ENCODE assay signal across 8 cellular contexts in the genomic region with DNA sequence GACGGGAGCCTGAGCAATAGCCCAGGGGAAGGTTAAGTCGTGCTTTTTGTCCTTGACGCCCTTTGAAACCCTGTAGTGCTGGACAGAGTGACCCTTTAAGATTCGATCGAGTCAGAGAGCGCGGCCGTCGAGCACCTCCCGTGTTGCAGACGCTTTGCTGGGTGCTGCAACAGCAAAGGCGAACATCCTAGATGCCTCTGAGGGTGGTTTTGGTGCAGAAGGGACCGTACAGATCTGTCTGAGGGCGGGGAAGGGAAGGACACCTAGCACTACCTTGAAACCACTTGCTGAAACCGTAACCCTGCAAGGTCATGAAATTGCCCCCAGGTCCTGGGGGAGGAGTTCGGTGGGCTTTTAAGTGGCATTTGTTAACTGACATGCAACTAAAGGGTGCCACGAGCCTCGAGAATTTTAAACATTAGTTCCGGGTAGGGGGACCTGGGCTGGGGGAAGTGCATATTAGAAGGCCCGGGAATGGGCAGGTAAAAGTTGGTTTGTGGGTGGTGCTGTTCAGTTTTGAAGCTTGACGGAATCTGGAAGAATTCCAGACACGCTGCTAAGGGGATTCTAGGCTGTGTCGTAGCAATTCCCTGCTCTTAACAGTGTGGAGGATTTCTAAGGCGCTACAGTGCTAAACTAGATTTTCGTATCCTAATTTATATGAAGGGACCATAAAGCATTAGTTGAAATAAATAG. TPM values are rescaled to one million over a fixed set of nuclear protein-coding genes. Genes with fewer than 3 reads are reported as not detected.
A peak's percentile ranks its signal among the peaks of the same experiment; 100 is the strongest.
DNase-seq lines count a peak whose midpoint lies in the region; ATAC-seq and TF ChIP-seq lines count a peak whose summit lies in the region.

No MANE protein-coding gene starts in this region.

- no peaks in the 10 kb centered on the region for H3K27me3 Mint-ChIP-seq in WTC11 (ENCODE audit: low read depth)

- POLR2A ChIA-PET in WTC11 (lab: Charles Lee): interaction anchor here (0.7 to 1.7 kb wide), 3 partner anchors 9 to 32 kb away, joined by 3 to 15 read pairs (median 3); partner anchors contain the start of gene TAF3

- CTCF ChIA-PET in WTC11 (lab: Charles Lee): interaction anchor here (1.1 to 1.5 kb wide), 4 partner anchors 29 to 263 kb away, joined by 3 to 9 read pairs (median 6); partner anchors contain the start of gene TAF3

- H3K9me3 ChIP-seq in BE2C (no peaks in the 10 kb centered on the region), hepatocyte (ENCODE audit: low read depth) (no peaks in the 10 kb centered on the region)

- H3K4me1 ChIP-seq in BE2C (no peaks in the 10 kb centered on the region; the same call in 1 of the 2 replicates), hepatocyte (ENCODE audit: insufficient read depth) (peaks cover 23% of the 10 kb centered on the region)

- peak overlapping the region; percentile 77 for H3K27ac Mint-ChIP-seq in WTC11

- peak overlapping the region; percentile 92 for H3K4me2 ChIP-seq in hepatocyte

- TF ChIP-seq CTCF in BE2C (IDR thresholded peaks at IDR 0.05; ENCODE audit: low read depth, low read length) (no peak), WTC11 (IDR thresholded peaks at IDR 0.05) (no peak), hepatocyte (IDR thresholded peaks at IDR 0.05; ENCODE audit: poor library complexity) (no peak)

- H3K27me3 ChIP-seq in BE2C: no peaks in the 10 kb centered on the region
- H3K27me3 ChIP-seq in hepatocyte: no peaks in the 10 kb centered on the region

- peaks cover 48% of the 10 kb centered on the region for H4K20me1 ChIP-seq in hepatocyte (ENCODE audit: insufficient read depth, poor library complexity, severe bottlenecking)

- DNase-seq in BE2C: no peak
- DNase-seq in WTC11 (ENCODE audit: low spot score): no peak
- DNase-seq in hepatocyte (ENCODE audit: low spot score): peak; percentile 38
- DNase-seq in stimulated activated naive CD8-positive, alpha-beta T cell treated with anti-CD3 and anti-CD28 coated beads, Interleukin-15, Interleukin-2, amounts not matched to agents 100 U/mL and 50 U/mL, for 24 hours: peak; percentile 7
- DNase-seq in ureter (ENCODE audit: low spot score): no peak
- no peak for DNase-seq in globus pallidus (ENCODE audit: low spot score)

- H3K9me3 Mint-ChIP-seq in WTC11: no peaks in the 10 kb centered on the region

- 2% methylated on average over 25 of the region's 25 CpGs for WGBS in hepatocyte (ENCODE audit: low lambda C conversion rate, missing lambda C conversion rate)

- peaks cover 97% of the 10 kb centered on the region for H3K79me2 ChIP-seq in hepatocyte

- H3K27ac ChIP-seq in hepatocyte: peak overlapping the region; percentile 76

- peaks cover 7% of the 10 kb centered on the region for H3K36me3 Mint-ChIP-seq in WTC11

- H3K4me3 Mint-ChIP-seq in WTC11: no peak overlapping the region

- no peaks in the 10 kb centered on the region for H3K9me2 ChIP-seq in hepatocyte (replicated peaks; ENCODE audit: insufficient read depth)

- ATAC-seq in GM18873 (IDR thresholded peaks at IDR 0.05; ENCODE audit: low FRiP score, unreplicated experiment): peak; percentile 11
- ATAC-seq in HG03108 (IDR thresholded peaks at IDR 0.05; ENCODE audit: unreplicated experiment): peak; percentile 10
- peak; percentile 1 for ATAC-seq in WTC11
- no peak for ATAC-seq in stimulated activated naive CD8-positive, alpha-beta T cell treated with anti-CD3 and anti-CD28 coated beads, Interleukin-15, Interleukin-2, amounts not matched to agents 100 U/mL and 50 U/mL, for 24 hours

- H3K4me1 Mint-ChIP-seq in WTC11: peaks cover 22% of the 10 kb centered on the region

- H3K4me3 ChIP-seq in BE2C (ENCODE audit: low read depth, low read length) (peak overlapping the region; percentile 69), hepatocyte (peak overlapping the region; percentile 91)

- H3K36me3 ChIP-seq in BE2C (peaks cover 17% of the 10 kb centered on the region), hepatocyte (replicated peaks; ENCODE audit: insufficient read depth, low read depth) (no peaks in the 10 kb centered on the region)

- H2AFZ ChIP-seq in hepatocyte: peak overlapping the region; percentile 57

TF ChIP-seq in WTC11, 78 proteins besides CTCF, POLR2A, EP300 and RAD21 (continues in another document):
- TF ChIP-seq, protein P1, sequence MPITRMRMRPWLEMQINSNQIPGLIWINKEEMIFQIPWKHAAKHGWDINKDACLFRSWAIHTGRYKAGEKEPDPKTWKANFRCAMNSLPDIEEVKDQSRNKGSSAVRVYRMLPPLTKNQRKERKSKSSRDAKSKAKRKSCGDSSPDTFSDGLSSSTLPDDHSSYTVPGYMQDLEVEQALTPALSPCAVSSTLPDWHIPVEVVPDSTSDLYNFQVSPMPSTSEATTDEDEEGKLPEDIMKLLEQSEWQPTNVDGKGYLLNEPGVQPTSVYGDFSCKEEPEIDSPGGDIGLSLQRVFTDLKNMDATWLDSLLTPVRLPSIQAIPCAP (CRISPR knock-in tag; IDR thresholded peaks at IDR 0.05): no peak
- TF ChIP-seq ZNF219 (CRISPR knock-in tag; IDR thresholded peaks at IDR 0.05; ENCODE audit: borderline replicate concordance): no peak
- TF ChIP-seq STAT6 (CRISPR knock-in tag; conservative IDR thresholded peaks at IDR 0.05; ENCODE audit: low read depth): no peak
- TF ChIP-seq JUN (CRISPR knock-in tag; IDR thresholded peaks at IDR 0.05): no peak
- TF ChIP-seq NR2C2 (CRISPR knock-in tag; IDR thresholded peaks at IDR 0.05): no peak
- no peak for TF ChIP-seq NFATC4 (CRISPR knock-in tag; IDR thresholded peaks at IDR 0.05)
- no peak for TF ChIP-seq FOXK1 (CRISPR knock-in tag; IDR thresholded peaks at IDR 0.05)
- no peak for TF ChIP-seq TCF7 (CRISPR knock-in tag; IDR thresholded peaks at IDR 0.05; ENCODE audit: low read depth)
- no peak for TF ChIP-seq ZNF232 (CRISPR knock-in tag; IDR thresholded peaks at IDR 0.05)
- TF ChIP-seq, protein P2, sequence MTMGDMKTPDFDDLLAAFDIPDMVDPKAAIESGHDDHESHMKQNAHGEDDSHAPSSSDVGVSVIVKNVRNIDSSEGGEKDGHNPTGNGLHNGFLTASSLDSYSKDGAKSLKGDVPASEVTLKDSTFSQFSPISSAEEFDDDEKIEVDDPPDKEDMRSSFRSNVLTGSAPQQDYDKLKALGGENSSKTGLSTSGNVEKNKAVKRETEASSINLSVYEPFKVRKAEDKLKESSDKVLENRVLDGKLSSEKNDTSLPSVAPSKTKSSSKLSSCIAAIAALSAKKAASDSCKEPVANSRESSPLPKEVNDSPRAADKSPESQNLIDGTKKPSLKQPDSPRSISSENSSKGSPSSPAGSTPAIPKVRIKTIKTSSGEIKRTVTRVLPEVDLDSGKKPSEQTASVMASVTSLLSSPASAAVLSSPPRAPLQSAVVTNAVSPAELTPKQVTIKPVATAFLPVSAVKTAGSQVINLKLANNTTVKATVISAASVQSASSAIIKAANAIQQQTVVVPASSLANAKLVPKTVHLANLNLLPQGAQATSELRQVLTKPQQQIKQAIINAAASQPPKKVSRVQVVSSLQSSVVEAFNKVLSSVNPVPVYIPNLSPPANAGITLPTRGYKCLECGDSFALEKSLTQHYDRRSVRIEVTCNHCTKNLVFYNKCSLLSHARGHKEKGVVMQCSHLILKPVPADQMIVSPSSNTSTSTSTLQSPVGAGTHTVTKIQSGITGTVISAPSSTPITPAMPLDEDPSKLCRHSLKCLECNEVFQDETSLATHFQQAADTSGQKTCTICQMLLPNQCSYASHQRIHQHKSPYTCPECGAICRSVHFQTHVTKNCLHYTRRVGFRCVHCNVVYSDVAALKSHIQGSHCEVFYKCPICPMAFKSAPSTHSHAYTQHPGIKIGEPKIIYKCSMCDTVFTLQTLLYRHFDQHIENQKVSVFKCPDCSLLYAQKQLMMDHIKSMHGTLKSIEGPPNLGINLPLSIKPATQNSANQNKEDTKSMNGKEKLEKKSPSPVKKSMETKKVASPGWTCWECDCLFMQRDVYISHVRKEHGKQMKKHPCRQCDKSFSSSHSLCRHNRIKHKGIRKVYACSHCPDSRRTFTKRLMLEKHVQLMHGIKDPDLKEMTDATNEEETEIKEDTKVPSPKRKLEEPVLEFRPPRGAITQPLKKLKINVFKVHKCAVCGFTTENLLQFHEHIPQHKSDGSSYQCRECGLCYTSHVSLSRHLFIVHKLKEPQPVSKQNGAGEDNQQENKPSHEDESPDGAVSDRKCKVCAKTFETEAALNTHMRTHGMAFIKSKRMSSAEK (CRISPR knock-in tag; IDR thresholded peaks at IDR 0.05; ENCODE audit: borderline replicate concordance): no peak
- no peak for TF ChIP-seq SMAD4 (CRISPR knock-in tag; IDR thresholded peaks at IDR 0.05)
- no peak for TF ChIP-seq ZBTB21 (CRISPR knock-in tag; IDR thresholded peaks at IDR 0.05; ENCODE audit: borderline replicate concordance)
- TF ChIP-seq MYBL2 (CRISPR knock-in tag; IDR thresholded peaks at IDR 0.05): no peak
- no peak for TF ChIP-seq HMGA2 (CRISPR knock-in tag; IDR thresholded peaks at IDR 0.05)

RNA-seq across cellular contexts. Expression of gene ATP5F1C, which starts 0.8 kb away (rescaled TPM):
- polyA plus RNA-seq in BE2C (2012; ENCODE audit: insufficient read depth, insufficient read length, low read depth): 379 TPM
- total RNA-seq in WTC11 (2021) (262 to 288 TPM (median 270 TPM) in 3 replicates), hepatocyte (416 and 564 TPM in 2 replicates), ureter (273 TPM)
- polyA plus RNA-seq in hepatocyte: 242 and 269 TPM in 2 replicates

RNA-seq across cellular contexts. Expression of gene KIN, which starts 1.0 kb away (rescaled TPM):
- polyA plus RNA-seq in BE2C (2012; ENCODE audit: insufficient read depth, insufficient read length, low read depth): 8.3 TPM
- total RNA-seq in WTC11 (2021) (13.1 to 17.9 TPM (median 13.5 TPM) in 3 replicates), hepatocyte (11.4 and 25.2 TPM in 2 replicates), ureter (11.5 TPM)
- 10.6 and 12.1 TPM in 2 replicates for polyA plus RNA-seq in hepatocyte

RNA-seq across cellular contexts. Expression of gene TAF3, which starts 29.5 kb away (rescaled TPM):
- polyA plus RNA-seq in BE2C (2012; ENCODE audit: insufficient read depth, insufficient read length, low read depth): 10.1 TPM
- total RNA-seq in WTC11 (2021) (8.0 to 8.9 TPM (median 8.1 TPM) in 3 replicates), hepatocyte (3.3 and 4.1 TPM in 2 replicates), ureter (10.0 TPM)
- polyA plus RNA-seq in hepatocyte: 6.4 and 7.7 TPM in 2 replicates

Comparison
In these comparisons a context has a peak if more than half of its experiments do, and no peak if none do; other contexts are left out.
1. DNase-seq: peak in hepatocyte (single experiment) and stimulated activated naive CD8-positive, alpha-beta T cell treated with anti-CD3 and anti-CD28 coated beads, Interleukin-15, Interleukin-2, amounts not matched to agents 100 U/mL and 50 U/mL, for 24 hours (single experiment); none in BE2C (single experiment), WTC11 (single experiment), ureter (single experiment) and globus pallidus (single experiment).